Comparison of ENCODE assay signal across 1 cellular context in genomic region chr2:41947701-41948396, GRCh38.
TF ChIP-seq lines count a peak whose summit lies in the region.

No MANE protein-coding gene starts in this region.

TF ChIP-seq in HepG2, 621 proteins besides CTCF, POLR2A, EP300 and RAD21 (continued from another document):
- TF ChIP-seq ZBTB25 (CRISPR knock-in tag; IDR thresholded peaks at IDR 0.05) (no peak), ZBTB14 (CRISPR knock-in tag; IDR thresholded peaks at IDR 0.05) (no peak), ZNF841 (CRISPR knock-in tag; IDR thresholded peaks at IDR 0.05; ENCODE audit: borderline replicate concordance) (no peak), SMAD3 (CRISPR knock-in tag; IDR thresholded peaks at IDR 0.05) (no peak), ERF (CRISPR knock-in tag; IDR thresholded peaks at IDR 0.05) (no peak), FOXP1 (IDR thresholded peaks at IDR 0.05) (no peak), FOXP1 (CRISPR knock-in tag; IDR thresholded peaks at IDR 0.05) (no peak)
